Comparison of ENCODE assay signal across 10 cellular contexts in genomic region chr5:154367101-154367500, GRCh38.
A peak's percentile ranks its signal among the peaks of the same experiment; 100 is the strongest.
DNase-seq lines count a peak whose midpoint lies in the region; ATAC-seq and TF ChIP-seq lines count a peak whose summit lies in the region.
"Had no signal": no experiment of that assay in that cellular context is flagged by ENCODE, and none has a peak within 500 bp of the region (broad histone marks: within the 10 kb centered on the region; RNA-seq: fewer than 3 reads in every experiment).

No MANE protein-coding gene starts in this region.

- TF ChIP-seq CTCF in ovary (IDR thresholded peaks at IDR 0.05) = no peak

- peaks cover 11% of the 10 kb centered on the region for H3K4me1 ChIP-seq in ovary (ENCODE audit: insufficient read depth)

- no peaks in the 10 kb centered on the region for H3K27me3 Mint-ChIP-seq in activated T-helper 17 cell treated with anti-CD3 and anti-CD28 coated beads, Interleukin-2, amount 50 U/mL, for 72 hours
- H3K27me3 Mint-ChIP-seq: stimulated activated memory B cell treated with anti-CD40 and anti-IgM and Interleukin-4, amounts not matched to agents 10 μg/mL and 1 μg/mL and 100 μg/mL, for 72 hours had no signal

- no peaks in the 10 kb centered on the region for H3K36me3 ChIP-seq in ovary

- no peak overlapping the region for H3K4me3 ChIP-seq in ovary

- intact Hi-C loops in ovary (cut with DNase I) = no loop called here

- no peak overlapping the region for H3K4me3 Mint-ChIP-seq in activated T-helper 17 cell treated with anti-CD3 and anti-CD28 coated beads, Interleukin-2, amount 50 U/mL, for 72 hours
- H3K4me3 Mint-ChIP-seq: stimulated activated memory B cell treated with anti-CD40 and anti-IgM and Interleukin-4, amounts not matched to agents 10 μg/mL and 1 μg/mL and 100 μg/mL, for 72 hours had no signal

- peak overlapping the region; percentile 47 to 65 for H3K27ac ChIP-seq in ovary

- H3K4me1 Mint-ChIP-seq in activated T-helper 17 cell treated with anti-CD3 and anti-CD28 coated beads, Interleukin-2, amount 50 U/mL, for 72 hours = peaks cover 6% of the 10 kb centered on the region

- H3K9me3 ChIP-seq in ovary = no peaks in the 10 kb centered on the region

- H3K27ac Mint-ChIP-seq in activated T-helper 17 cell treated with anti-CD3 and anti-CD28 coated beads, Interleukin-2, amount 50 U/mL, for 72 hours = no peak overlapping the region
- H3K27ac Mint-ChIP-seq: stimulated activated memory B cell treated with anti-CD40 and anti-IgM and Interleukin-4, amounts not matched to agents 10 μg/mL and 1 μg/mL and 100 μg/mL, for 72 hours had no signal

- DNase-seq in ovary = no peak
- no peak for DNase-seq in NCI-H1930 (lab: John Stamatoyannopoulos, UW)
- no peak for DNase-seq in HK-2 (ENCODE audit: unreplicated experiment)
- no peak for DNase-seq in NOMO-1 treated with dmso at 0.1 percent for 144 hours (lab: John Stamatoyannopoulos, UW; ENCODE audit: unreplicated experiment)
- no peak for DNase-seq in stimulated activated CD4-positive, alpha-beta T cell treated with anti-CD3 and anti-CD28 coated beads, Interleukin-15, amount 100 ng/mL, for 24 hours
- DNase-seq: NCI-H2171 treated with DMSO at 0.1 percent for 48 hours had no signal

- TF ChIP-seq POLR2A in ovary (IDR thresholded peaks at IDR 0.05) = no peak

- no peaks in the 10 kb centered on the region for H3K9me3 Mint-ChIP-seq in activated T-helper 17 cell treated with anti-CD3 and anti-CD28 coated beads, Interleukin-2, amount 50 U/mL, for 72 hours
- H3K9me3 Mint-ChIP-seq: stimulated activated memory B cell treated with anti-CD40 and anti-IgM and Interleukin-4, amounts not matched to agents 10 μg/mL and 1 μg/mL and 100 μg/mL, for 72 hours had no signal

- peaks cover 16% of the 10 kb centered on the region for H3K36me3 Mint-ChIP-seq in activated T-helper 17 cell treated with anti-CD3 and anti-CD28 coated beads, Interleukin-2, amount 50 U/mL, for 72 hours (ENCODE audit: low read depth)

- no peaks in the 10 kb centered on the region for H3K27me3 ChIP-seq in ovary

- 96 to 100% (median 98%) methylated on average over 1 of the region's 1 CpG for WGBS in ovary, 3 donors

- ATAC-seq in GM18858 (IDR thresholded peaks at IDR 0.05; ENCODE audit: unreplicated experiment) = peak; percentile 53
- peak; percentile 44 for ATAC-seq in HG02763 (IDR thresholded peaks at IDR 0.05; ENCODE audit: unreplicated experiment)
- ATAC-seq in activated T-helper 17 cell treated with anti-CD3 and anti-CD28 coated beads, Interleukin-2, amount 50 U/mL, for 72 hours (replicated peaks) = peak; percentile 82
- ATAC-seq: stimulated activated memory B cell treated with anti-CD40 and anti-IgM and Interleukin-4, amounts not matched to agents 10 μg/mL and 1 μg/mL and 100 μg/mL, for 72 hours had no signal

- TF ChIP-seq EP300 in ovary (IDR thresholded peaks at IDR 0.05) = no peak
